In the genomic region with DNA sequence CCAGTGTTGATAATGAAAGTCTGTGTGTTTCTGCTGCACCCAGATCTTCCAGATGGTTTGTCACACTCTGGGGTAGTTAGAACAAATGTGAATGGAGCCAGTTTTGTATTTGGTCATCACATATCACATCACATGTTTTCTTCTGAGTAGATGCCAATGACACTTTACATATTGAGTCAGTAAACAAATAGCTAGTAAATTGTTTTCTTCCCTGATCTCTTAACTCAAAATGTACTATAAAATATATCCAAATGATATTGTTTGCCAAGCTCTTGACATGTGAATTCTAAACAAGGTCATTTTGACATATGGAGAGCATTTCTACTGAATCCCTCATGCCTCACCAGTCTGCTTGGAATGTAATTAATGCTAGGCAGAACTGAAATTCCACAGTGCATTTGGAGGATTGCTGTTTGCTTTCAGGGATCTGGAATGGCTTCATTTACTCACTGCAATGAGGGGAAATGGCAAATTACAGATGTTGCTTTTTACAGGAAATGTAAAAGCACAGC, we compare ENCODE assay signal across 9 cellular contexts. TPM values are rescaled to one million over a fixed set of nuclear protein-coding genes. Genes with fewer than 3 reads are reported as not detected.
DNase-seq lines count a peak whose midpoint lies in the region; ATAC-seq, FAIRE-seq and TF ChIP-seq lines count a peak whose summit lies in the region.
"Had no signal": no experiment of that assay in that cellular context is flagged by ENCODE, and none has a peak within 500 bp of the region (broad histone marks: within the 10 kb centered on the region; RNA-seq: fewer than 3 reads in every experiment).

No MANE protein-coding gene starts in this region.

- peak overlapping the region; percentile 27 for H3K4me3 Mint-ChIP-seq in mesothelial cell of epicardium
- no peak overlapping the region for H3K4me3 Mint-ChIP-seq in CD14-positive monocyte

- H3K27me3 Mint-ChIP-seq in mesothelial cell of epicardium (ENCODE audit: low read depth), result no peaks in the 10 kb centered on the region
- H3K27me3 Mint-ChIP-seq in CD14-positive monocyte (ENCODE audit: low read depth in 3 of 3), result no peaks in the 10 kb centered on the region

- DNase-seq in LNCaP clone FGC (ENCODE audit: low read depth), result peak; percentile 82
- no peak for DNase-seq in mesothelial cell of epicardium (ENCODE audit: low spot score in 2 of 2, unreplicated experiment in 2 of 2)
- DNase-seq in ecto neural progenitor cell (ENCODE audit: low spot score), result no peak
- DNase-seq in CD14-positive monocyte (ENCODE audit: low spot score), result no peak
- no peak for DNase-seq in NCI-H526 (lab: John Stamatoyannopoulos, UW)
- DNase-seq: DMS79 treated with DMSO at 0.1 percent for 48 hours had no signal

- ATAC-seq in HG02973 (IDR thresholded peaks at IDR 0.05; ENCODE audit: unreplicated experiment), result no peak

- H2AFZ ChIP-seq in ACC112 (ENCODE audit: low read length, unreplicated experiment), result no peak overlapping the region

- intact Hi-C loops in CD14-positive monocyte (cut with micrococcal nuclease), result no loop called here

- no peaks in the 10 kb centered on the region for H3K79me2 ChIP-seq in ACC112 (ENCODE audit: control insufficient read depth, insufficient read depth, low read length, unreplicated experiment)

- H3K4me3 ChIP-seq in ACC112 (ENCODE audit: low read depth, low read length), result no peak overlapping the region
- no peak overlapping the region for H3K4me3 ChIP-seq in LNCaP clone FGC (ENCODE audit: low read depth, low read length)

- TF ChIP-seq CTCF in LNCaP clone FGC (IDR thresholded peaks at IDR 0.05; ENCODE audit: control insufficient read depth, extremely low read depth, insufficient read depth) (no peak), mesothelial cell of epicardium (IDR thresholded peaks at IDR 0.05; ENCODE audit: unreplicated experiment) (no peak), CD14-positive monocyte (IDR thresholded peaks at IDR 0.05) (no peak)

- H3K4me1 Mint-ChIP-seq in mesothelial cell of epicardium (peaks cover 48% of the 10 kb centered on the region), CD14-positive monocyte (peaks cover 23% of the 10 kb centered on the region)

- H3K27me3 ChIP-seq in ACC112 (ENCODE audit: insufficient read depth, low read length), result no peaks in the 10 kb centered on the region

- FAIRE-seq in endometrium (lab: Jason Lieb, UNC), result peak; percentile 99

- H3K9me3 Mint-ChIP-seq in mesothelial cell of epicardium (no peaks in the 10 kb centered on the region), CD14-positive monocyte (peaks cover 0 to 2% (median 0%) of the 10 kb centered on the region in 7 donors)

- H3K4me1 ChIP-seq in ACC112 (ENCODE audit: control insufficient read depth, insufficient read depth, low read length, unreplicated experiment), result peaks cover 64% of the 10 kb centered on the region

- H3K36me3 Mint-ChIP-seq in mesothelial cell of epicardium (no peaks in the 10 kb centered on the region), CD14-positive monocyte (peaks cover 56 to 79% of the 10 kb centered on the region in 2 donors)

- H3K27ac Mint-ChIP-seq in mesothelial cell of epicardium (peak overlapping the region; percentile 94), CD14-positive monocyte (peak overlapping the region in 3 of 7 donors; percentile 16 to 68 (median 38))

- H3K36me3 ChIP-seq in ACC112 (ENCODE audit: insufficient read depth, low read length), result 0 out of 2 replicates have a peak, but pooled peaks cover 13% of the 10 kb centered on the region

- peak overlapping the region; percentile 61 for H3K27ac ChIP-seq in ACC112 (ENCODE audit: low read depth, low read length)

RNA-seq across cellular contexts. Expression of a gene that starts 45.0 kb away (rescaled TPM):
- total RNA-seq in mesothelial cell of epicardium, result 63.1 to 69.4 TPM (median 64.4 TPM) in 3 replicates
- polyA plus RNA-seq in CD14-positive monocyte, result 100 to 1,000 TPM; 112 to 125 TPM

RNA-seq across cellular contexts. Expression of a gene that starts 55.9 kb away (rescaled TPM):
- 15.0 to 15.9 TPM (median 15.4 TPM) in 3 replicates for total RNA-seq in mesothelial cell of epicardium
- polyA plus RNA-seq in CD14-positive monocyte, result 10 to 100 TPM; 52.9 to 54.0 TPM
